1 cellular context compared by ENCODE assay signal in the genomic region with DNA sequence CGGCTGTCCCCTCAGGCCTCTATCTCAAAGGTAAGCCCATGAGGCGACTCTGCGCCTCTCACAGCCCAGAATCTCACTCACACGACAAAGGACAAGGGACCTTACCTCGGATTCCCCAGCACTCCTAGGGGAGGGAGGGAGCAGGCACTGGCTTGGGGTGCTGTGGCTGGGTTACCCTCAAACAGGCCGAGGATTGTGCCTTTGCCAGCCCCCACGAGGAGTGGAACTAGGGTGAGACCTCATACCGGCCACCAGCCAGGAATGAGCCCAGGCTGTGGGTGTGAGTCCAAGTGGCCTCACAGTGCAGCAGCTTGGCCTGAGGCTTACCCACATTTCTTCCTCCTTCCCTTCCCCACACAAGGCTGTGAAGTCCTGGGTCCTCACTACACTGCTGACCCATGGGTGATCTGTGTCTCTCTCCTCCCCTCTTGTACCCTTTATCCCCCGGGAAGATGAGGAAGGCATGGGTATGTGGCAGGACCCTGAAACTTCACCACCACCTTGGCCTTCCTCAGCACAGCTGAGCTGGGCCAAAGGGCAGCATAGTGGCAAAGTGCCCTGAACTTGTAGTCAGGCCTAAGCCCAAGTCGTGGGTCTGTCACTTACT.
TF ChIP-seq lines count a peak whose summit lies in the region.

No MANE protein-coding gene starts in this region.

TF ChIP-seq in H1, 55 proteins besides CTCF, POLR2A, EP300 and RAD21:
- TF ChIP-seq BRCA1 (IDR thresholded peaks at IDR 0.05; ENCODE audit: low read depth, low read length) (no peak), RXRA (IDR thresholded peaks at IDR 0.05; ENCODE audit: insufficient read depth, low read depth, low read length) (no peak), CHD2 (IDR thresholded peaks at IDR 0.05; ENCODE audit: low read length) (no peak), GABPA (IDR thresholded peaks at IDR 0.05; ENCODE audit: borderline replicate concordance, insufficient read depth, low read length) (no peak)
